In genomic region chr4:1346781-1347409, GRCh38 we compare ENCODE assay signal across 1 cellular context.
TF ChIP-seq lines count a peak whose summit lies in the region.

UVSSA (plus strand) TSS chr4:1347208; CDS start chr4:1348092, 884 bp downstream.

TF ChIP-seq in HepG2, 621 proteins besides CTCF, POLR2A, EP300 and RAD21 (continued from another document and continues in another):
- TF ChIP-seq ZHX2 (IDR thresholded peaks at IDR 0.05; ENCODE audit: low read depth) (no peak), ZHX2 (CRISPR knock-in tag; IDR thresholded peaks at IDR 0.05; ENCODE audit: borderline replicate concordance) (no peak), MYNN (CRISPR knock-in tag; IDR thresholded peaks at IDR 0.05; ENCODE audit: low read depth) (no peak), RFXANK (CRISPR knock-in tag; IDR thresholded peaks at IDR 0.05) (no peak), IRF9 (CRISPR knock-in tag; IDR thresholded peaks at IDR 0.05; ENCODE audit: borderline replicate concordance) (no peak), PHB2 (IDR thresholded peaks at IDR 0.05; ENCODE audit: partially characterized antibody) (no peak), GZF1 (CRISPR knock-in tag; IDR thresholded peaks at IDR 0.05) (no peak), ZNF501 (CRISPR knock-in tag; IDR thresholded peaks at IDR 0.05) (peak; percentile 24; the same call in 1 of the 2 replicates), KDM5A (IDR thresholded peaks at IDR 0.05; ENCODE audit: borderline replicate concordance, low read length) (no peak), PRDM10 (CRISPR knock-in tag; IDR thresholded peaks at IDR 0.05; ENCODE audit: low read depth) (peak; percentile 47; the same call in 1 of the 2 replicates), ZNF468 (CRISPR knock-in tag; IDR thresholded peaks at IDR 0.05) (no peak), ARID5B (CRISPR knock-in tag; IDR thresholded peaks at IDR 0.05) (no peak), TBL1XR1 (IDR thresholded peaks at IDR 0.05; ENCODE audit: borderline replicate concordance, low read length, partially characterized antibody) (no peak), NR2F1 (CRISPR knock-in tag; IDR thresholded peaks at IDR 0.05) (0 out of 4 replicates have a peak, but pooled peaks of 1 of the 2 experiments have one; percentile 13), DNMT3B (CRISPR knock-in tag; conservative IDR thresholded peaks at IDR 0.05) (0 out of 2 replicates have a peak, but pooled peaks have one; percentile 35), HMGXB3 (CRISPR knock-in tag; IDR thresholded peaks at IDR 0.05; ENCODE audit: borderline replicate concordance) (peak; percentile 95), ZNF672 (CRISPR knock-in tag; IDR thresholded peaks at IDR 0.05) (no peak), GATA4 (IDR thresholded peaks at IDR 0.05; ENCODE audit: borderline replicate concordance, low read depth) (no peak), ZBTB8A (CRISPR knock-in tag; IDR thresholded peaks at IDR 0.05; ENCODE audit: borderline replicate concordance, low read depth) (no peak), ZNF784 (CRISPR knock-in tag; IDR thresholded peaks at IDR 0.05; ENCODE audit: borderline replicate concordance) (no peak; the same call in 1 of the 2 replicates), CERS6 (CRISPR knock-in tag; IDR thresholded peaks at IDR 0.05) (no peak), IKZF1 (IDR thresholded peaks at IDR 0.05) (no peak), ZFP36 (IDR thresholded peaks at IDR 0.05; ENCODE audit: borderline replicate concordance, low read depth, low read length, partially characterized antibody) (no peak), TEAD3 (CRISPR knock-in tag; optimal IDR thresholded peaks at IDR 0.05; ENCODE audit: borderline replicate concordance) (peak; percentile 69), HOXD1 (CRISPR knock-in tag; IDR thresholded peaks at IDR 0.05) (0 out of 2 replicates have a peak, but pooled peaks have one; percentile 61), WIZ (CRISPR knock-in tag; IDR thresholded peaks at IDR 0.05) (no peak), GTF3A (CRISPR knock-in tag; conservative IDR thresholded peaks at IDR 0.05) (no peak), PCBP1 (IDR thresholded peaks at IDR 0.05; ENCODE audit: borderline replicate concordance, low read depth, low read length) (no peak), ZSCAN21 (CRISPR knock-in tag; IDR thresholded peaks at IDR 0.05; ENCODE audit: borderline replicate concordance) (peak; percentile 80; the same call in 1 of the 2 replicates), ZBTB2 (CRISPR knock-in tag; IDR thresholded peaks at IDR 0.05; ENCODE audit: low read depth) (peak; percentile 64), CEBPG (CRISPR knock-in tag; IDR thresholded peaks at IDR 0.05) (peak; percentile 3; the same call in 1 of the 2 replicates), THAP11 (CRISPR knock-in tag; IDR thresholded peaks at IDR 0.05) (peak; percentile 90), MAF1 (CRISPR knock-in tag; IDR thresholded peaks at IDR 0.05; ENCODE audit: borderline replicate concordance) (no peak; the same call in 1 of the 2 replicates)
